In genomic region chr12:343026-343425, GRCh38 we compare ENCODE assay signal across 1 cellular context.
TF ChIP-seq lines count a peak whose summit lies in the region.

No MANE protein-coding gene starts in this region.

TF ChIP-seq in K562, 482 proteins besides CTCF, POLR2A, EP300 and RAD21:
- TF ChIP-seq C11orf30 (IDR thresholded peaks at IDR 0.05; ENCODE audit: low read depth) (peak; percentile 35; the same call in 1 of the 2 replicates), MAFG (tag; conservative IDR thresholded peaks at IDR 0.05) (0 out of 2 replicates have a peak, but pooled peaks have one; percentile 24), ZNF316 (IDR thresholded peaks at IDR 0.05) (peak; percentile 39; the same call in 1 of the 2 replicates)
